8 cellular contexts compared by ENCODE assay signal in the genomic region with DNA sequence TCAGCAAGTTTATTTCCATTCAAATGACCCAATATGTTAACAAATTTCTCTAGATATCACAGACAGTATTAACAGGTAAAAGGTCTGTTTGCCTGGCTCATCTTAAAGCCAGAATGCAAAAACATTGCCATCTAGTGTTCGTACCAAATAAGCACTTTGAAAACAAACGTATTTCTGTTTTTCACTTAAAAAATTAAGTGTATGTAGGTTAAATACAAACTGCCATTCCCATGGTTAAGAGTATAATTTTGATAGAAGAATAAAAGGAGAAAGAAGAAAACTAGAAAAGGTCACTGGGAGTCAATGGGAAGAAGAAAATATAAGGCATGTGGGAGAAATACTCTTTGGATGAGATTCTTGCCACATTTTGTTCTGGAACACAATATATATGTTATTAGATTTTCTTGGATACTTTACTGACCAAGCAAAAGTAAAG. TPM values are rescaled to one million over a fixed set of nuclear protein-coding genes. Genes with fewer than 3 reads are reported as not detected.
DNase-seq lines count a peak whose midpoint lies in the region; ATAC-seq, FAIRE-seq and TF ChIP-seq lines count a peak whose summit lies in the region.

No MANE protein-coding gene starts in this region.

- DNase-seq in A172 (ENCODE audit: low spot score) (peak; percentile 26), GM18507 (ENCODE audit: extremely low spot score, insufficient read length, low read depth) (no peak), NCI-H2227 treated with DMSO at 0.1 percent for 48 hours (lab: John Stamatoyannopoulos, UW) (peak; percentile 69), cardiac fibroblast (ENCODE audit: low read depth in 2 of 2) (peak; percentile 56 to 63), osteoblast (ENCODE audit: insufficient read length, low spot score, missing footprints) (no peak)
- no peak for DNase-seq in activated CD4-positive, CD25-positive, alpha-beta regulatory T cell treated with anti-CD3 and anti-CD28 coated beads, Interleukin-2, amount 50 U/mL, for 72 hours
- DNase-seq in stimulated activated CD4-positive, alpha-beta T cell treated with anti-CD3 and anti-CD28 coated beads, Interleukin-4, amount 100 ng/mL, for 1 hour: no peak

- ATAC-seq in GM21619 (IDR thresholded peaks at IDR 0.05; ENCODE audit: unreplicated experiment): no peak

- peak; percentile 68 for TF ChIP-seq CTCF in cardiac fibroblast (IDR thresholded peaks at IDR 0.05; ENCODE audit: low read depth, low read length)
- TF ChIP-seq CTCF in osteoblast (IDR thresholded peaks at IDR 0.05; ENCODE audit: extremely low read depth, low read depth, low read length): peak; percentile 69

- no peak overlapping the region for H3K4me2 ChIP-seq in osteoblast (ENCODE audit: insufficient read depth, low read length)

- H3K27me3 ChIP-seq in osteoblast (ENCODE audit: insufficient read depth, low read length): no peaks in the 10 kb centered on the region

- H3K36me3 ChIP-seq in osteoblast (ENCODE audit: insufficient read depth, low read length): peaks cover 8% of the 10 kb centered on the region

- FAIRE-seq in GM18507 (lab: Jason Lieb, UNC): peak; percentile 75

- no peaks in the 10 kb centered on the region for H3K4me1 ChIP-seq in osteoblast (ENCODE audit: insufficient read depth, low read length)

- no peak overlapping the region for H3K27ac ChIP-seq in osteoblast (ENCODE audit: low read depth, low read length)

- H2AFZ ChIP-seq in osteoblast (ENCODE audit: low read length): no peak overlapping the region

- H3K4me3 ChIP-seq in cardiac fibroblast (replicated peaks in 1 of 2; ENCODE audit: low read depth in 2 of 2, low read length in 2 of 2) (no peak overlapping the region), osteoblast (ENCODE audit: insufficient read depth, low read length) (no peak overlapping the region)

- no peaks in the 10 kb centered on the region for H3K79me2 ChIP-seq in osteoblast (ENCODE audit: insufficient read depth, low read length)

- H3K9me3 ChIP-seq in osteoblast (ENCODE audit: low read depth, low read length): no peaks in the 10 kb centered on the region

- peaks cover 2% of the 10 kb centered on the region for H4K20me1 ChIP-seq in osteoblast (ENCODE audit: insufficient read depth, low read length)

RNA-seq across cellular contexts. Expression of a gene that starts 51.0 kb away (rescaled TPM):
- total RNA-seq in A172 (2014; rRNA removed; shearing (Covaris generic)): 28.3 and 30.4 TPM in 2 replicates
- total RNA-seq in osteoblast: 22.1 and 25.6 TPM in 2 replicates

Comparison
In these comparisons a context has a peak if more than half of its experiments do, and no peak if none do; other contexts are left out.
1. DNase-seq: peak in A172 (single experiment), NCI-H2227 treated with DMSO at 0.1 percent for 48 hours (single experiment) and cardiac fibroblast (2 of 2); none in GM18507 (single experiment), osteoblast (single experiment), activated CD4-positive, CD25-positive, alpha-beta regulatory T cell treated with anti-CD3 and anti-CD28 coated beads, Interleukin-2, amount 50 U/mL, for 72 hours (single experiment) and stimulated activated CD4-positive, alpha-beta T cell treated with anti-CD3 and anti-CD28 coated beads, Interleukin-4, amount 100 ng/mL, for 1 hour (single experiment).